ENCODE assay signal across 8 cellular contexts in the genomic region with DNA sequence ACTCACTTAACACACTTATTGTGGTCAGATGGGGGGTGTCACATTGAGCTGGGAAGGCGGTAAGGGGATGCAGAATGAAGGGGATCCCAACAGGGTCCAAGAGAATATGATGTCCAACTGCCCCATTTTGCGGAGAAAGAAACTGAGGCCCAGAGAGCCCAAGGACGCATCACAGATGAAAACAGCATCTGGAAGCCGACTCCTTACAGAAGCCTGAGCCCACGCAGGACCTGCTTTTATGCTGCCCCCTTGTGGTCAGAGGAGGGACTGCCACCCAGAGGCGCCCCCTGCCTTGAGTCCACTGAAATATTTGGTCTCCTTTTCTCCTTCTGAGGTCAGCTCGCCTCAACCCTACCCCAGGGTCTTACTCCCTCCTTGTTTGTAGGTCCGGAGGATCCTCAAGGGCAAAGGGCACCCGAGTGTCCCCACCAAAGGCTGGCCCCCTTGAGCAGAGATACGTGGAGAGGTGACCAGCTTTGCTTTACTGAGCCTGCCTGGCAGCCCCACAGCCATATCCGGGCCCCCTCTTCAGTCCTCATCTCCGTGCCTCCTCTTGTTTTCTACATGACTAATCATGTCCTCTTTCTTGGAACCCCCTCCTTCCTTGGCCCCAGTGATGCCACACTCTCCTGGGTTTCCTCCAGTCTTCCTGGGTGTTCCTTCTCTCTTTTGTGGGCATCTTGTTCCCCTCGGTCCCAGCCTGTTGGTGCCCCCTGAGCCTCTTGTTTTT. TPM values are rescaled to one million over a fixed set of nuclear protein-coding genes. Genes with fewer than 3 reads are reported as not detected.
DNase-seq lines count a peak whose midpoint lies in the region; ATAC-seq lines count a peak whose summit lies in the region.

No MANE protein-coding gene starts in this region.

- H3K4me3 ChIP-seq in SJSA1, result no peak overlapping the region

- no peak overlapping the region for H3K27ac ChIP-seq in SJSA1

- peaks cover 15% of the 10 kb centered on the region for H3K4me1 ChIP-seq in SJSA1 (replicated peaks)

- H3K36me3 ChIP-seq in SJSA1, result no peaks in the 10 kb centered on the region

- DNase-seq in GM03348 (ENCODE audit: low spot score) (peak; percentile 91), HuH-7.5 (ENCODE audit: low spot score) (peak; percentile 85), SJSA1 (ENCODE audit: low read depth in 1 of 2, low spot score in 2 of 2) (peak; percentile 61 to 62), glomerular visceral epithelial cell (ENCODE audit: extremely low spot score) (peak; percentile 73), posterior vena cava (ENCODE audit: low spot score) (peak; percentile 93), ureter (ENCODE audit: low spot score) (peak; percentile 78)
- peak; percentile 68 for DNase-seq in activated gamma-delta T cell treated with anti-CD3 and anti-CD28 coated beads, Interleukin-2, amount 50 U/mL, for 16 hours (ENCODE audit: low read depth)

- H3K27me3 ChIP-seq in SJSA1 (replicated peaks), result no peaks in the 10 kb centered on the region

- intact Hi-C loops in posterior vena cava (cut with DNase I), result loop anchor here (1.0 to 10.0 kb wide), 5 partner anchors 24 to 692 kb away; no protein-coding TSS in a partner anchor

- no peaks in the 10 kb centered on the region for H3K9me3 ChIP-seq in SJSA1 (replicated peaks)

- ATAC-seq in GM21447 (IDR thresholded peaks at IDR 0.05; ENCODE audit: unreplicated experiment), result no peak

RNA-seq across cellular contexts. Expression of a gene that starts 30.0 kb away (rescaled TPM):
- 3.8 and 5.5 TPM in 2 replicates for total RNA-seq in SJSA1 (2014; rRNA removed; shearing (Covaris generic))
- total RNA-seq in posterior vena cava, result 10 to 100 TPM; 11.8 to 20.4 TPM
- 10.9 TPM for total RNA-seq in ureter

RNA-seq across cellular contexts. Expression of a gene that starts 36.5 kb away (rescaled TPM):
- 38.5 and 47.8 TPM in 2 replicates for total RNA-seq in SJSA1 (2014; rRNA removed; shearing (Covaris generic))
- 10 to 100 TPM; 36.5 to 38.2 TPM for total RNA-seq in posterior vena cava
- total RNA-seq in ureter, result 38.1 TPM

RNA-seq across cellular contexts. Expression of a gene that starts 36.6 kb away (rescaled TPM):
- not detected in 2 replicates for total RNA-seq in SJSA1 (2014; rRNA removed; shearing (Covaris generic))
- total RNA-seq in posterior vena cava, result 1 to 10 TPM in 1 of 2 donors, under 1 TPM in 1; 0.95 to 1.5 TPM
- 1.4 TPM for total RNA-seq in ureter
